In the genomic region with DNA sequence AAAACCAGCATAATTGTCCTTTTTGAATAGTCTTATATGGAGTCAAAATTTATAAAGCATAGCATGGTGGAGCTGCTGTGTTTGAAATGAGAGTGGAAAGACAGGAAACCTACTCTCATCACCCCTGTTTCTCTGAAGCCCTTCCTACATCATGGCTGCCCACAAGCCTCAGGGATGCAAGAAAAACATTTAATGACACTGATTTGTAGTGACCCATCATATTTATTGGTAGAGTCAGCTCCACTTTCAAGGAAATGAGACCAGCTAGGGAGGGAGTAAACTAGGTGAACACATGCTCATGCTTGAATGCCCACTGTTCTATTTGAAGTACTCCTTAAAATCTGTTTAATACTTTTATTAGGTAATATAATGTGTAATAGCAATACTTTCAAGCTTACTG, we compare ENCODE assay signal across 26 cellular contexts.
"Had no signal": no experiment of that assay in that cellular context is flagged by ENCODE, and none has a peak within 500 bp of the region (broad histone marks: within the 10 kb centered on the region; RNA-seq: fewer than 3 reads in every experiment).

No MANE protein-coding gene starts in this region.

- H3K36me3 Mint-ChIP-seq: naive B cell; natural killer cell treated with Interleukin-12 subunit alpha and Interleukin-12 subunit beta and Interleukin-15 and Interleukin-18, amount 100 ng/mL, for 72 hours; stimulated activated memory B cell treated with anti-CD40 and anti-IgM and Interleukin-4, amounts not matched to agents 10 μg/mL and 1 μg/mL and 100 μg/mL, for 72 hours had no signal

- H3K27me3 ChIP-seq: esophagus squamous epithelium, gastrocnemius medialis, pancreas, right atrium auricular region, tibial nerve, upper lobe of left lung had no signal

- H3K4me2 ChIP-seq: smooth muscle cell had no signal

- H3K4me1 Mint-ChIP-seq: naive B cell; stimulated activated memory B cell treated with anti-CD40 and anti-IgM and Interleukin-4, amounts not matched to agents 10 μg/mL and 1 μg/mL and 100 μg/mL, for 72 hours had no signal

- DNase-seq: cortex of kidney; effector memory CD8-positive, alpha-beta T cell; erythroblast; esophagus squamous epithelium; foreskin fibroblast; gastrocnemius medialis; head of caudate nucleus; left colon; left ventricle myocardium superior; lower lobe of right lung; naive B cell; occipital lobe; pancreas; stimulated activated CD4-positive, alpha-beta T cell treated with anti-CD3 and anti-CD28 coated beads, Interleukin-12 subunit alpha, Interleukin-12 subunit beta, amount 100 ng/mL, for 4 hours; stimulated activated CD4-positive, alpha-beta T cell treated with anti-CD3 and anti-CD28 coated beads, Interleukin-1b, Interleukin-23, amount 100 ng/mL, for 48 hours; stimulated activated CD4-positive, alpha-beta T cell treated with anti-CD3 and anti-CD28 coated beads, Interleukin-4, amount 100 ng/mL, for 24 hours; upper lobe of left lung had no signal

- H3K27me3 Mint-ChIP-seq: naive B cell; progenitor cell of endocrine pancreas; stimulated activated naive CD8-positive, alpha-beta T cell treated with anti-CD3 and anti-CD28 coated beads, Interleukin-15, Interleukin-2, amounts not matched to agents 100 ng/mL and 50 ng/mL, for 24 hours had no signal

- H3K9me3 Mint-ChIP-seq: effector memory CD8-positive, alpha-beta T cell; naive B cell; natural killer cell treated with Interleukin-12 subunit alpha and Interleukin-12 subunit beta and Interleukin-15 and Interleukin-18, amount 100 ng/mL, for 72 hours; stimulated activated memory B cell treated with anti-CD40 and anti-IgM and Interleukin-4, amounts not matched to agents 10 μg/mL and 1 μg/mL and 100 μg/mL, for 72 hours; stimulated activated naive CD8-positive, alpha-beta T cell treated with anti-CD3 and anti-CD28 coated beads, Interleukin-15, Interleukin-2, amounts not matched to agents 100 ng/mL and 50 ng/mL, for 24 hours had no signal

- H3K4me3 Mint-ChIP-seq: effector memory CD8-positive, alpha-beta T cell; naive B cell; natural killer cell treated with Interleukin-12 subunit alpha and Interleukin-12 subunit beta and Interleukin-15 and Interleukin-18, amount 100 ng/mL, for 72 hours; stimulated activated memory B cell treated with anti-CD40 and anti-IgM and Interleukin-4, amounts not matched to agents 10 μg/mL and 1 μg/mL and 100 μg/mL, for 72 hours; stimulated activated naive CD8-positive, alpha-beta T cell treated with anti-CD3 and anti-CD28 coated beads, Interleukin-15, Interleukin-2, amounts not matched to agents 100 ng/mL and 50 ng/mL, for 24 hours had no signal

- H3K27ac Mint-ChIP-seq: effector memory CD8-positive, alpha-beta T cell; naive B cell; natural killer cell treated with Interleukin-12 subunit alpha and Interleukin-12 subunit beta and Interleukin-15 and Interleukin-18, amount 100 ng/mL, for 72 hours; progenitor cell of endocrine pancreas; stimulated activated memory B cell treated with anti-CD40 and anti-IgM and Interleukin-4, amounts not matched to agents 10 μg/mL and 1 μg/mL and 100 μg/mL, for 72 hours; stimulated activated naive CD8-positive, alpha-beta T cell treated with anti-CD3 and anti-CD28 coated beads, Interleukin-15, Interleukin-2, amounts not matched to agents 100 ng/mL and 50 ng/mL, for 24 hours had no signal

- H3K9me3 ChIP-seq: esophagus squamous epithelium, gastrocnemius medialis, lower lobe of right lung, pancreas, right atrium auricular region, thoracic aorta, tibial nerve, upper lobe of left lung had no signal

- ATAC-seq: effector memory CD8-positive, alpha-beta T cell; gastrocnemius medialis; left colon; left ventricle myocardium superior; lower lobe of right lung; natural killer cell treated with Interleukin-12 subunit alpha and Interleukin-12 subunit beta and Interleukin-15 and Interleukin-18, amount 100 ng/mL, for 72 hours; pancreas; sciatic nerve; stimulated activated memory B cell treated with anti-CD40 and anti-IgM and Interleukin-4, amounts not matched to agents 10 μg/mL and 1 μg/mL and 100 μg/mL, for 72 hours had no signal

- H3K27ac ChIP-seq: esophagus squamous epithelium, gastrocnemius medialis, lower lobe of right lung, pancreas, right atrium auricular region, thoracic aorta, tibial nerve, upper lobe of left lung had no signal

- H3K36me3 ChIP-seq: esophagus squamous epithelium, gastrocnemius medialis, lower lobe of right lung, pancreas, right atrium auricular region, thoracic aorta, tibial nerve, upper lobe of left lung had no signal

- H3K4me3 ChIP-seq: esophagus squamous epithelium, gastrocnemius medialis, lower lobe of right lung, pancreas, right atrium auricular region, smooth muscle cell, thoracic aorta, tibial nerve, upper lobe of left lung had no signal

- H3K4me1 ChIP-seq: esophagus squamous epithelium, gastrocnemius medialis, lower lobe of right lung, pancreas, right atrium auricular region, tibial nerve, upper lobe of left lung had no signal
